8 cellular contexts compared by ENCODE assay signal in the genomic region with DNA sequence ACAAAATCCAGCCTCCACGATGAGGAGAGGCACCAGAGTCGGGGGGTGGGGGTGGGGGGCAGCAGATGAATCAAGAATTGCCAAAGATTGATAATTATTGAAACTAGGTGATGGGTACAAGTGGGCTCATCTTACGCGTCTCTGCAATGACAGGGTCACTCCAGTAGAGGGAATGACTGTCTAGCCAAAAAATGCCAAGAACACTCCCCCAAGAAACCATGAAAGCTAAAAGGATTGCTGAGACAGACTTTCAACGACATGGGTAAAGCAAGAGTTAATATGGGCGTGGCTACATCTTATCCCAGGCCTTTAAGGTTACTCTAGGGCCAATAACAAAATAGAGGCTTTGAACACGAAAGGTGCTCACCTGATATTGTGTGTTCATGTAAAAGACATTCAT.
DNase-seq lines count a peak whose midpoint lies in the region; ATAC-seq, FAIRE-seq and TF ChIP-seq lines count a peak whose summit lies in the region.
"Had no signal": no experiment of that assay in that cellular context is flagged by ENCODE, and none has a peak within 500 bp of the region (broad histone marks: within the 10 kb centered on the region; RNA-seq: fewer than 3 reads in every experiment).

No MANE protein-coding gene starts in this region.

- WGBS in small intestine, 3 donors: 61 to 79% (median 76%) methylated on average over 7 of the region's 7 CpGs

- ATAC-seq in HG02938 (IDR thresholded peaks at IDR 0.05; ENCODE audit: unreplicated experiment) (peak; percentile 67), left colon (peak; percentile 42), HG03196 (IDR thresholded peaks at IDR 0.05; ENCODE audit: unreplicated experiment) (no peak), HG03045 (IDR thresholded peaks at IDR 0.05; ENCODE audit: unreplicated experiment) (no peak)
- ATAC-seq: activated T-helper 17 cell treated with anti-CD3 and anti-CD28 coated beads, Interleukin-2, amount 50 U/mL, for 72 hours had no signal

- no peaks in the 10 kb centered on the region for H3K27me3 ChIP-seq in small intestine (ENCODE audit: control insufficient read depth in 2 of 2, insufficient read depth in 2 of 2, low read length in 2 of 2)

- peak; percentile 1 for TF ChIP-seq CTCF in GM10266 (IDR thresholded peaks at IDR 0.05; ENCODE audit: control insufficient read depth, insufficient read depth, low read depth, missing control alignments)

- H3K4me1 ChIP-seq in small intestine (ENCODE audit: control insufficient read depth in 2 of 2, insufficient read depth in 1 of 2, low read depth in 1 of 2, low read length in 1 of 2): peaks cover 0 to 4% of the 10 kb centered on the region in 2 donors

- intact Hi-C loops in left colon (cut with DNase I, micrococcal nuclease): no loop called here

- H3K9me3 ChIP-seq in small intestine (ENCODE audit: control insufficient read depth, low read depth): no peaks in the 10 kb centered on the region

- H3K4me3 ChIP-seq in small intestine (ENCODE audit: low read depth in 1 of 2, low read length in 2 of 2): no peak overlapping the region

- FAIRE-seq in small intestine (lab: Jason Lieb, UNC): no peak

- peak; percentile 8 for DNase-seq in GM10266 (ENCODE audit: extremely low spot score)
- peak; percentile 18 for DNase-seq in SK-N-DZ (ENCODE audit: low spot score)
- DNase-seq in left colon: no peak
- no peak for DNase-seq in small intestine

- no peak overlapping the region for H3K27ac ChIP-seq in small intestine (ENCODE audit: low read depth in 1 of 2, low read length in 1 of 2)

- peaks cover 2 to 3% of the 10 kb centered on the region in 2 donors for H3K36me3 ChIP-seq in small intestine (ENCODE audit: control insufficient read depth in 2 of 2, insufficient read depth in 2 of 2, low read length in 2 of 2)

Comparison
In these comparisons a context has a peak if more than half of its experiments do, and no peak if none do; other contexts are left out.
1. DNase-seq: peak in GM10266 (single experiment) and SK-N-DZ (single experiment); none in left colon (0 of 2) and small intestine (single experiment).
2. ATAC-seq: peak in HG02938 (single experiment) and left colon (single experiment); none in HG03196 (single experiment) and HG03045 (single experiment).